In the genomic region with DNA sequence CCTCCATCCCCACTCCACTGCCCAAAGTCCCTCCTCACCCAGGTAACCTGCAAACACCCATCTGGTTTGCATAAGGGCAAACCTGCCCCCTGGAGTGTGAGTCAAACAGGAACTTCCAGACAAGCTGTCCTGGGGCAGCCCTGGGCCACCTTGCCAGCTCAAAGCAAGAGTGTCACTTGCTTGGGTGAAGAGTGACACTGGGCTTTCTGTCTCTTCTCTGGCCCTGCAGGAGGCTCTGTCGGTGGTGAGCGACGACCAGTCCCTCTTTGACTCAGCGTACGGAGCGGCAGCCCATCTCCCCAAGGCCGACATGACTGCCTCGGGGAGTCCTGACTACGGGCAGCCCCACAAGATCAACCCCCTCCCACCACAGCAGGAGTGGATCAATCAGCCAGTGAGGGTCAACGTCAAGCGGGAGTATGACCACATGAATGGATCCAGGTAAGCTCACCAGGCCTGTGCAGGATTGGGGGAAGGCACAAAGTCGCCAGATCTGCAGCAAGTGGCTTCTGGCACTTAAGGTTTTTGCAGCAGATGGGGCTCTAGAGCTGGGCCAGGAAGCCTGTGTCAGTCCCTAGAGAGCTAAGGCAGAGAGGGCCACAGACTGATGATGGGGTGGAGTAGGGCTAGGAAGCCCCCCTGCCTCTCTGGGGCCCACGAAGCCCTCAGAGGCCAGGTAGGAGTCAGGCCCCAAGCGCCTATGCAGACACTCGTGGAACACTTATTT, we compare ENCODE assay signal across 9 cellular contexts.
DNase-seq lines count a peak whose midpoint lies in the region; ATAC-seq, FAIRE-seq and TF ChIP-seq lines count a peak whose summit lies in the region.
"Had no signal": no experiment of that assay in that cellular context is flagged by ENCODE, and none has a peak within 500 bp of the region (broad histone marks: within the 10 kb centered on the region; RNA-seq: fewer than 3 reads in every experiment).

No MANE protein-coding gene starts in this region.

- no peak overlapping the region for H3K4me2 ChIP-seq in astrocyte (ENCODE audit: low read length)

- peaks cover 16% of the 10 kb centered on the region for H3K4me1 ChIP-seq in astrocyte (ENCODE audit: insufficient read depth, low read length)
- H3K4me1 ChIP-seq in BE2C, result no peaks in the 10 kb centered on the region

- H3K4me1 Mint-ChIP-seq in astrocyte (ENCODE audit: low read depth, unreplicated experiment), result peaks cover 29% of the 10 kb centered on the region

- FAIRE-seq in astrocyte (lab: Jason Lieb, UNC), result no peak

- H3K9me3 ChIP-seq in astrocyte (ENCODE audit: insufficient read depth, low read depth, low read length) (no peaks in the 10 kb centered on the region), BE2C (no peaks in the 10 kb centered on the region; the same call in 1 of the 2 replicates)

- H3K36me3 ChIP-seq in astrocyte (ENCODE audit: insufficient read depth, low read length), result peaks cover 4% of the 10 kb centered on the region
- no peaks in the 10 kb centered on the region for H3K36me3 ChIP-seq in BE2C
- H3K36me3 ChIP-seq: WERI-Rb-1 had no signal

- peak overlapping the region; percentile 66 for H3K27ac Mint-ChIP-seq in astrocyte (ENCODE audit: unreplicated experiment)

- H3K27ac ChIP-seq in astrocyte (ENCODE audit: low read depth, low read length), result no peak overlapping the region
- H3K27ac ChIP-seq: WERI-Rb-1 had no signal

- no peak overlapping the region for H3K4me3 Mint-ChIP-seq in astrocyte (ENCODE audit: unreplicated experiment)

- H3K9me3 Mint-ChIP-seq in astrocyte (ENCODE audit: unreplicated experiment), result peaks cover 4% of the 10 kb centered on the region

- DNase-seq in GM12864 (ENCODE audit: low read depth), result peak; percentile 74
- DNase-seq in astrocyte (ENCODE audit: low read depth), result no peak
- DNase-seq in BE2C, result no peak
- DNase-seq in epidermal melanocyte (ENCODE audit: insufficient read length, low spot score), result no peak
- DNase-seq in retina, result no peak
- no peak for DNase-seq in NCI-H226
- DNase-seq: WERI-Rb-1 had no signal

- H3K27me3 Mint-ChIP-seq in astrocyte (ENCODE audit: low read depth, unreplicated experiment), result no peaks in the 10 kb centered on the region

- H3K27me3 ChIP-seq in astrocyte (ENCODE audit: insufficient read depth, low read length) (no peaks in the 10 kb centered on the region), BE2C (no peaks in the 10 kb centered on the region)

- no peaks in the 10 kb centered on the region for H4K20me1 ChIP-seq in astrocyte (ENCODE audit: insufficient read depth, low read length)

- TF ChIP-seq CTCF in GM12864 (IDR thresholded peaks at IDR 0.05; ENCODE audit: low read depth, low read length, missing control alignments) (peak; percentile 26), astrocyte (IDR thresholded peaks at IDR 0.05; ENCODE audit: insufficient read depth, low read depth, low read length) (no peak), BE2C (IDR thresholded peaks at IDR 0.05; ENCODE audit: low read depth, low read length) (no peak)

- H3K79me2 ChIP-seq in astrocyte (ENCODE audit: insufficient read depth, low read length), result no peaks in the 10 kb centered on the region

- H3K4me3 ChIP-seq in GM12864 (ENCODE audit: low read depth, low read length) (peak overlapping the region; percentile 20), astrocyte (ENCODE audit: insufficient read depth, low read depth, low read length) (no peak overlapping the region), BE2C (ENCODE audit: low read depth, low read length) (no peak overlapping the region)

- ATAC-seq in GM19438 (IDR thresholded peaks at IDR 0.05; ENCODE audit: low read depth, unreplicated experiment), result peak; percentile 62
- ATAC-seq in HG03280 (IDR thresholded peaks at IDR 0.05; ENCODE audit: unreplicated experiment), result peak; percentile 65

- H2AFZ ChIP-seq in astrocyte (ENCODE audit: low read depth, low read length), result no peak overlapping the region

- peaks cover 11% of the 10 kb centered on the region for H3K36me3 Mint-ChIP-seq in astrocyte (ENCODE audit: low read depth, unreplicated experiment)

- H3K9ac ChIP-seq in astrocyte (ENCODE audit: low read length), result no peak overlapping the region
